In the genomic region with DNA sequence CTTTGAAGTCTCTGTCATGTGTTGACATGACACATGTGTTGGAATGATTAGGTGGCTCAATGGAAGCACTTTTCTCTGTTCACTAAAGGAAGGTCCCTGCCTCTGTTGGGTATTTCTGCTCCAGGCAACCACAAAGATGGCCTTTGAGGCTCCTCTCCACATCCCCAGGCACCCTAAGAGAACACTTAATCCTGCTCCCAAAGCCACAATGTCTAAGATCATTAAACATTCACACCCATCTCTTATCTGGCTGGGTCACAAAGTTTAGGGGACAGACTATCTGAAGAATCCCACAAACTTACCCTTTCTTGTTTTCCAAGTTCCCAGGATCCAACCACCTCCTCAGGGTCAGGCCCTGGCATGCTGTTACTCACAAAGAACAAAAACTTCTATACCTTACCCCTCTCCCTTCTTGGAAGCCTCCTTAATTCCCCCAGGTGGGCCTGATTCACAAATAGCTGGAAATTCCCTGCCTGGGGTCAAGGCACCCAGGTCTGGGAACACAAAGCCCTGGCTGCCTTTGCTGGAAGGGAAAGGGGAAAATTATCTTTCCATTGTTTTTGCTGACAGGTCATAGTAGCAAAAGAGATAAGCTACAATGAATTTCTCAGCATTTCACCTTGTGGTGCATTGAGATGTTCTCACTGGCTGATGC, we compare ENCODE assay signal across 24 cellular contexts.
"Had no signal": no experiment of that assay in that cellular context is flagged by ENCODE, and none has a peak within 500 bp of the region (broad histone marks: within the 10 kb centered on the region; RNA-seq: fewer than 3 reads in every experiment).

No MANE protein-coding gene starts in this region.

- H3K27me3 Mint-ChIP-seq: activated B cell treated with CpG ODN at 0.5 μM for 24 hours; activated CD4-positive, alpha-beta T cell treated with anti-CD3 and anti-CD28 coated beads for 36 hours; activated naive CD8-positive, alpha-beta T cell treated with anti-CD3 and anti-CD28 coated beads for 36 hours had no signal

- H3K27me3 ChIP-seq: hepatocyte, pancreas, transverse colon had no signal

- H2AFZ ChIP-seq: hepatocyte had no signal

- H3K4me2 ChIP-seq: hepatocyte had no signal

- H3K9me3 ChIP-seq: pancreas, transverse colon had no signal

- H3K4me3 ChIP-seq: coronary artery, hepatocyte, lung, pancreas, transverse colon had no signal

- DNase-seq: activated B cell treated with CpG ODN at 0.5 μM for 24 hours; activated CD4-positive, alpha-beta T cell treated with anti-CD3 and anti-CD28 coated beads for 36 hours; activated CD4-positive, alpha-beta T cell treated with anti-CD3 and anti-CD28 coated beads, Interleukin-2, amount 50 U/mL, for 4 hours; activated CD8-positive, alpha-beta memory T cell treated with anti-CD3 and anti-CD28 coated beads for 24 hours; activated CD8-positive, alpha-beta memory T cell treated with anti-CD3 and anti-CD28 coated beads, Interleukin-2, amount 50 U/mL, for 4 hours; activated naive CD4-positive, alpha-beta T cell treated with Interleukin-2 at 50 U/mL for 16 hours; activated naive CD8-positive, alpha-beta T cell treated with anti-CD3 and anti-CD28 coated beads for 36 hours; activated T-cell treated with anti-CD3 and anti-CD28 coated beads, Interleukin-2, amount 50 U/mL, for 4 hours; amniotic stem cell; cerebellar nuclear complex; foreskin fibroblast; immature natural killer cell; natural killer cell; pancreas; right cardiac atrium; stimulated activated CD4-positive, alpha-beta T cell treated with anti-CD3 and anti-CD28 coated beads, Interleukin-1b, Interleukin-23, amount 100 ng/mL, for 48 hours; stimulated activated naive CD8-positive, alpha-beta T cell treated with anti-CD3 and anti-CD28 coated beads, Interleukin-15, amount 100 ng/mL, for 72 hours; transverse colon had no signal

- H3K27ac ChIP-seq: epithelial cell of prostate, pancreas, transverse colon had no signal

- ATAC-seq: activated CD4-positive, alpha-beta T cell treated with anti-CD3 and anti-CD28 coated beads for 36 hours; activated T-cell treated with anti-CD3 and anti-CD28 coated beads, Interleukin-2, amount 50 U/mL, for 4 hours; left lobe of liver; pancreas; stimulated activated naive CD8-positive, alpha-beta T cell treated with anti-CD3 and anti-CD28 coated beads, Interleukin-15, amount 100 ng/mL, for 72 hours had no signal

- H3K36me3 ChIP-seq: pancreas, transverse colon had no signal

- H3K9me3 Mint-ChIP-seq: activated B cell treated with CpG ODN at 0.5 μM for 24 hours; activated naive CD8-positive, alpha-beta T cell treated with anti-CD3 and anti-CD28 coated beads for 36 hours; activated T-cell treated with anti-CD3 and anti-CD28 coated beads, Interleukin-2, amount 50 U/mL, for 4 hours; immature natural killer cell; mesothelial cell of epicardium; natural killer cell had no signal

- H3K36me3 Mint-ChIP-seq: immature natural killer cell, mesothelial cell of epicardium, natural killer cell had no signal

- H3K27ac Mint-ChIP-seq: activated B cell treated with CpG ODN at 0.5 μM for 24 hours; activated CD4-positive, alpha-beta T cell treated with anti-CD3 and anti-CD28 coated beads for 36 hours; activated naive CD8-positive, alpha-beta T cell treated with anti-CD3 and anti-CD28 coated beads for 36 hours; mesothelial cell of epicardium; stimulated activated naive CD8-positive, alpha-beta T cell treated with anti-CD3 and anti-CD28 coated beads, Interleukin-15, amount 100 ng/mL, for 72 hours had no signal

- H3K4me1 ChIP-seq: pancreas had no signal

- H3K79me2 ChIP-seq: hepatocyte had no signal

- H3K4me3 Mint-ChIP-seq: activated B cell treated with CpG ODN at 0.5 μM for 24 hours; activated CD4-positive, alpha-beta T cell treated with anti-CD3 and anti-CD28 coated beads for 36 hours; activated naive CD8-positive, alpha-beta T cell treated with anti-CD3 and anti-CD28 coated beads for 36 hours; activated T-cell treated with anti-CD3 and anti-CD28 coated beads, Interleukin-2, amount 50 U/mL, for 4 hours; immature natural killer cell; mesothelial cell of epicardium; natural killer cell; stimulated activated naive CD8-positive, alpha-beta T cell treated with anti-CD3 and anti-CD28 coated beads, Interleukin-15, amount 100 ng/mL, for 72 hours had no signal
